ENCODE assay signal across 18 cellular contexts in the genomic region with DNA sequence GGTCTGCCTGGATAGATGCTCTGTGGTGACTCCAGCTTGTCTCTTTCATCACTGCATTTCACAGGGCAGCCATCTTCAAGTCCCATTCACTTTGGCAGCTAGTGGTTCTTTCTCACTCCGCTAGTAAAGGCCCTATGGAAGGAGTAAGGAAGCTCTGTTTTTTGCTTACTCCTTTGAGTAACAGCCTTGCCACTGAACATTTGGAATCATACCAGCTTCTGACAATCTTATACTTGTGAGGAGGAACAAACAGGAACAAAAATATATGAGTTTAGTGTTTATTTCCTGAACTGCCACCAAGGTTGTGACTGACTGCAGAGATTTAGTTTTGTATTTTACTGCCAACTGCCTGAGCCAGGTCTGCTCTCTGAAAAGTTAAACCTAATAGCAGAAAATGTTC. TPM values are rescaled to one million over a fixed set of nuclear protein-coding genes. Genes with fewer than 3 reads are reported as not detected.
DNase-seq lines count a peak whose midpoint lies in the region; ATAC-seq and TF ChIP-seq lines count a peak whose summit lies in the region.
"Had no signal": no experiment of that assay in that cellular context is flagged by ENCODE, and none has a peak within 500 bp of the region (broad histone marks: within the 10 kb centered on the region; RNA-seq: fewer than 3 reads in every experiment).

No MANE protein-coding gene starts in this region.

- H3K27ac ChIP-seq in HCT116 (ENCODE audit: low read depth, low read length): peak overlapping the region; percentile 66
- H3K27ac ChIP-seq in stomach: peak overlapping the region in 4 of 5 donors; percentile 3 to 60 (median 31)
- H3K27ac ChIP-seq: gastrocnemius medialis, right lobe of liver had no signal

- intact Hi-C loops in HCT116 (cut with micrococcal nuclease) (loop anchor here (10.0 kb wide), 1 partner anchor 123 kb away; no protein-coding TSS in a partner anchor), stomach (cut with DNase I; ENCODE audit: low total_unique reads) (no loop called here)

- H3K36me3 ChIP-seq in HCT116 (ENCODE audit: control insufficient read depth in 1 of 2, insufficient read depth in 2 of 2, low read length in 2 of 2): peaks cover 0 to 10% of the 10 kb centered on the region in 2 experiments; a peak in 2 of 4 replicates
- H3K36me3 ChIP-seq in stomach: peaks cover 0 to 25% (median 19%) of the 10 kb centered on the region in 4 donors
- H3K36me3 ChIP-seq: right lobe of liver had no signal

- H3K9me2 ChIP-seq in HCT116 (ENCODE audit: insufficient read depth): no peaks in the 10 kb centered on the region

- TF ChIP-seq RAD21 in HCT116 (IDR thresholded peaks at IDR 0.05; ENCODE audit: low read depth): no peak

- H3K9me3 ChIP-seq in HCT116 (ENCODE audit: control insufficient read depth in 1 of 2, insufficient read depth in 1 of 2, low read depth in 1 of 2, low read length in 2 of 2) (no peaks in the 10 kb centered on the region), stomach (no peaks in the 10 kb centered on the region)
- H3K9me3 ChIP-seq: gastrocnemius medialis, right lobe of liver had no signal

- no peaks in the 10 kb centered on the region for H3K27me3 ChIP-seq in HCT116 (ENCODE audit: insufficient read depth, low read length)
- H3K27me3 ChIP-seq in stomach: no peaks in the 10 kb centered on the region
- H3K27me3 ChIP-seq: gastrocnemius medialis, right lobe of liver had no signal

- H4K20me1 ChIP-seq in HCT116 (ENCODE audit: insufficient read depth): no peaks in the 10 kb centered on the region

- RAD21 ChIA-PET in HCT116 (lab: Charles Lee; ENCODE audit: low non-redundant PET in 1 of 2, low total read pairs in 2 of 2, uncharacterized antibody in 2 of 2, unreplicated experiment in 2 of 2): interaction anchor here in 1 of 2 experiments (0.7 kb wide), 1 partner anchor 119 kb away, joined by 3 read pairs; no protein-coding TSS in a partner anchor

- 81 to 93% (median 89%) methylated on average over 1 of the region's 1 CpG for WGBS in stomach, 5 donors

- no TSS peak for BruUV-seq in HCT116 (replicated peaks; lab: Mats Ljungman, UMichigan)

- DNase-seq in HCT116 (ENCODE audit: low read depth, low spot score) (no peak), amniotic epithelial cell (ENCODE audit: low read depth) (peak; percentile 38), fibroblast of the aortic adventitia (ENCODE audit: low read depth) (peak; percentile 10), stomach (no peak), DMS153 (lab: John Stamatoyannopoulos, UW) (no peak), NOMO-1 (lab: John Stamatoyannopoulos, UW; ENCODE audit: unreplicated experiment in 2 of 2) (no peak), NCI-H1092 (lab: John Stamatoyannopoulos, UW) (no peak), OCI-M1 (lab: John Stamatoyannopoulos, UW) (no peak)
- DNase-seq: activated naive CD4-positive, alpha-beta T cell treated with Interleukin-2 at 50 U/mL for 16 hours; CD8-positive, alpha-beta memory T cell; gastrocnemius medialis; GDM1; naive B cell; NCI-H1417; NCI-H510A treated with DMSO at 0.1 percent for 48 hours; right lobe of liver; RPMI8226 had no signal

- peak overlapping the region; percentile 76 for H3K4me2 ChIP-seq in HCT116 (ENCODE audit: low read length)

- CTCF ChIA-PET in HCT116 (lab: Charles Lee): interaction anchor here (1.1 kb wide), 1 partner anchor 19 kb away, joined by 3 read pairs; no protein-coding TSS in a partner anchor

- no peak overlapping the region for H2AFZ ChIP-seq in HCT116 (ENCODE audit: low read depth, low read length, poor library complexity, severe bottlenecking)

- peaks cover 39% of the 10 kb centered on the region for H3K79me2 ChIP-seq in HCT116 (ENCODE audit: insufficient read depth, low read length)

- TF ChIP-seq CTCF in HCT116 (IDR thresholded peaks at IDR 0.05 in 2 of 3, conservative IDR thresholded peaks at IDR 0.05 in 1 of 3; ENCODE audit: borderline replicate concordance in 1 of 3, insufficient read depth in 1 of 3, low read depth in 2 of 3, low read length in 2 of 3) (no peak), fibroblast of the aortic adventitia (IDR thresholded peaks at IDR 0.05; ENCODE audit: insufficient read depth, low read length) (no peak), stomach (IDR thresholded peaks at IDR 0.05) (no peak)

- no peak for TF ChIP-seq EP300 in stomach (IDR thresholded peaks at IDR 0.05)

- peak; percentile 40 for ATAC-seq in HCT116
- ATAC-seq: gastrocnemius medialis had no signal

- TF ChIP-seq POLR2A in HCT116 (IDR thresholded peaks at IDR 0.05; ENCODE audit: borderline replicate concordance, extremely low read depth, insufficient read depth, insufficient read length) (no peak), stomach (IDR thresholded peaks at IDR 0.05) (no peak)

- peak overlapping the region in 1 of 2 experiments; percentile 33; a peak in 1 of 4 replicates for H3K4me3 ChIP-seq in HCT116 (replicated peaks in 1 of 2; ENCODE audit: low read depth in 1 of 2, low read length in 2 of 2)
- no peak overlapping the region for H3K4me3 ChIP-seq in fibroblast of the aortic adventitia (ENCODE audit: low read depth, low read length)
- no peak overlapping the region for H3K4me3 ChIP-seq in stomach
- H3K4me3 ChIP-seq: gastrocnemius medialis, right lobe of liver had no signal

- H3K9ac ChIP-seq in HCT116 (ENCODE audit: low read length): peak overlapping the region; percentile 39

- POLR2A ChIA-PET in HCT116 (lab: Charles Lee): interaction anchor here (1.5 kb wide), 1 partner anchor 19 kb away, joined by 3 read pairs; no protein-coding TSS in a partner anchor

- peaks cover 33 to 47% of the 10 kb centered on the region in 2 experiments for H3K4me1 ChIP-seq in HCT116 (ENCODE audit: control insufficient read depth in 1 of 2, insufficient read depth in 2 of 2, low read length in 2 of 2)
- peaks cover 0 to 14% (median 4%) of the 10 kb centered on the region in 4 donors for H3K4me1 ChIP-seq in stomach
- H3K4me1 ChIP-seq: gastrocnemius medialis, right lobe of liver had no signal

TF ChIP-seq in HCT116, 20 proteins besides CTCF, POLR2A, EP300 and RAD21 (continues in another document):
- TF ChIP-seq, protein P1, sequence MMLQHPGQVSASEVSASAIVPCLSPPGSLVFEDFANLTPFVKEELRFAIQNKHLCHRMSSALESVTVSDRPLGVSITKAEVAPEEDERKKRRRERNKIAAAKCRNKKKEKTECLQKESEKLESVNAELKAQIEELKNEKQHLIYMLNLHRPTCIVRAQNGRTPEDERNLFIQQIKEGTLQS (IDR thresholded peaks at IDR 0.05): no peak
- TF ChIP-seq JUND (IDR thresholded peaks at IDR 0.05) (no peak), ZFX (IDR thresholded peaks at IDR 0.05) (no peak), EGR1 (IDR thresholded peaks at IDR 0.05; ENCODE audit: low read depth) (no peak), TCF7L2 (IDR thresholded peaks at IDR 0.05; ENCODE audit: borderline replicate concordance, extremely low read depth, insufficient read depth, insufficient read length) (no peak), FOSL1 (IDR thresholded peaks at IDR 0.05; ENCODE audit: low read depth) (no peak), SRF (IDR thresholded peaks at IDR 0.05; ENCODE audit: low read depth) (no peak), SIN3A (IDR thresholded peaks at IDR 0.05; ENCODE audit: low read depth) (no peak), SP1 (IDR thresholded peaks at IDR 0.05; ENCODE audit: low read depth) (no peak)
- TF ChIP-seq, protein P2, sequence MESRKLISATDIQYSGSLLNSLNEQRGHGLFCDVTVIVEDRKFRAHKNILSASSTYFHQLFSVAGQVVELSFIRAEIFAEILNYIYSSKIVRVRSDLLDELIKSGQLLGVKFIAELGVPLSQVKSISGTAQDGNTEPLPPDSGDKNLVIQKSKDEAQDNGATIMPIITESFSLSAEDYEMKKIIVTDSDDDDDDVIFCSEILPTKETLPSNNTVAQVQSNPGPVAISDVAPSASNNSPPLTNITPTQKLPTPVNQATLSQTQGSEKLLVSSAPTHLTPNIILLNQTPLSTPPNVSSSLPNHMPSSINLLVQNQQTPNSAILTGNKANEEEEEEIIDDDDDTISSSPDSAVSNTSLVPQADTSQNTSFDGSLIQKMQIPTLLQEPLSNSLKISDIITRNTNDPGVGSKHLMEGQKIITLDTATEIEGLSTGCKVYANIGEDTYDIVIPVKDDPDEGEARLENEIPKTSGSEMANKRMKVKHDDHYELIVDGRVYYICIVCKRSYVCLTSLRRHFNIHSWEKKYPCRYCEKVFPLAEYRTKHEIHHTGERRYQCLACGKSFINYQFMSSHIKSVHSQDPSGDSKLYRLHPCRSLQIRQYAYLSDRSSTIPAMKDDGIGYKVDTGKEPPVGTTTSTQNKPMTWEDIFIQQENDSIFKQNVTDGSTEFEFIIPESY (IDR thresholded peaks at IDR 0.05; ENCODE audit: extremely low read depth, insufficient replicate concordance, low read length): no peak
- TF ChIP-seq, protein P3, sequence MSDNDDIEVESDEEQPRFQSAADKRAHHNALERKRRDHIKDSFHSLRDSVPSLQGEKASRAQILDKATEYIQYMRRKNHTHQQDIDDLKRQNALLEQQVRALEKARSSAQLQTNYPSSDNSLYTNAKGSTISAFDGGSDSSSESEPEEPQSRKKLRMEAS (IDR thresholded peaks at IDR 0.05): no peak

RNA-seq across cellular contexts. Expression of a gene that starts 38.7 kb away (rescaled TPM):
- total RNA-seq in HCT116 (2021; ENCODE audit: unreplicated experiment): not detected
- polyA plus RNA-seq in HCT116 (2012): not detected in 2 replicates
- total RNA-seq in fibroblast of the aortic adventitia (ENCODE audit: low replicate concordance): not detected in 2 replicates
- total RNA-seq in stomach: not detected
- under 1 TPM in 1 of 3 donors, not detected in 2; 0.10 TPM for polyA plus RNA-seq in stomach
- total RNA-seq: CD8-positive, alpha-beta memory T cell; gastrocnemius medialis; kidney epithelial cell; right lobe of liver had no signal
- polyA plus RNA-seq: CD8-positive, alpha-beta memory T cell had no signal

RNA-seq across cellular contexts. Expression of a gene that starts 41.9 kb away (rescaled TPM):
- total RNA-seq in HCT116 (2021; ENCODE audit: unreplicated experiment): 40.1 TPM
- 15.3 and 19.9 TPM in 2 replicates for polyA plus RNA-seq in HCT116 (2012)
- total RNA-seq in fibroblast of the aortic adventitia (ENCODE audit: low replicate concordance): 16.6 and 19.0 TPM in 2 replicates
- total RNA-seq in stomach: 10 to 100 TPM in 4 of 5 donors, 1 to 10 TPM in 1; 8.7 to 30.7 (median 16.3) TPM
- polyA plus RNA-seq in stomach: 10 to 100 TPM; 11.0 to 17.3 (median 16.0) TPM

Comparison
In these comparisons a context has a peak if more than half of its experiments do, and no peak if none do; other contexts are left out.
1. DNase-seq: peak in amniotic epithelial cell (single experiment) and fibroblast of the aortic adventitia (single experiment); none in HCT116 (single experiment), stomach (single experiment), DMS153 (single experiment), NOMO-1 (0 of 2), NCI-H1092 (single experiment) and OCI-M1 (single experiment).